Comparison of ENCODE assay signal across 1 cellular context in the genomic region with DNA sequence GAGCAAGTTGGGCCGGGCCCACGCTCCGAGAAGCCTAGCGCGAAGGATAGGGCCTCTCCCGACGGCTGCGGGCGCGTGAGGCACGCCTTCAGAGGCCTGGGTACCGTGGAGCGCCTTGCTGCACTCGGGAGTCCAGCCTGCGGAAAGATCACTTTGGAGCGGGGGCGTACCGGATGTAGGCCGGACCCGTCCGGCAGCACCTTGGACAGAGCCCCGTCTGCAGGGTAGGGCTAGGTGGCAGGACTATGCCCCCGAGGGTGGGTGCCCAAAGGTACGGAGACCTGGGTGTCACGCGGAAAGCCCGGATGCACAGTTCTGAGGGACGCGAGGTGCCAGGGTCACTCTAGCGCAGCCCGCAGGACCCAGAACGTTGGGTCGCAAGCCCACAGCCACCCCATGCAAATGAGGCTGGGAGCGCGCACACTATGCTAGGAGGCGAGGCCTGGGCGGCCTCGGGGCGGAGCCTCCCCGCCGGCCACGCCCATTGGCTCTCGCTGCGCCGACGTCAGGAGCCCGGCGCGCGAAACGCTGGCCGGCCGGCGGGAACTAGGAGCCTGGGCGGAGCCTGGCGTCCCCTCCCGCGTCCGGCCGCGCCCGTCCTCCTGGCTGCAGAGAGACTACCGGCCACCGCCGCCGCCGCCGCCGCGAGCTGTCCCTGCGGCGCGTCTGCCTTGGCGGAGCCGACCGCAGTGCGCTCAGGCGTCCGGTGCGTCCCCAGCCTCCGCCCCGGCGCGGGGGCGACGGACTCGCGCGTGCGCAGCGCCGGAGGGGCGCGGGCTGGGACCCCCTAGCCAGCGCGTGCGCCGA.
TF ChIP-seq lines count a peak whose summit lies in the region.

PAQR4 (plus strand) TSS at position 611 of the 807 bp plus-strand sequence. CDS start 327 bp downstream, outside the sequence.

TF ChIP-seq in SK-N-SH, 30 proteins besides CTCF, POLR2A, EP300 and RAD21 (continued from another document):
- no peak for TF ChIP-seq PBX3 (IDR thresholded peaks at IDR 0.05)
- no peak for TF ChIP-seq GATA2 (CRISPR knock-in tag; IDR thresholded peaks at IDR 0.05)
- TF ChIP-seq EZH2phosphoT487 (IDR thresholded peaks at IDR 0.05; ENCODE audit: borderline replicate concordance, low read depth): no peak
- no peak for TF ChIP-seq POLR2AphosphoS5 (IDR thresholded peaks at IDR 0.05; ENCODE audit: low read depth, low read length)
- TF ChIP-seq, protein P1, sequence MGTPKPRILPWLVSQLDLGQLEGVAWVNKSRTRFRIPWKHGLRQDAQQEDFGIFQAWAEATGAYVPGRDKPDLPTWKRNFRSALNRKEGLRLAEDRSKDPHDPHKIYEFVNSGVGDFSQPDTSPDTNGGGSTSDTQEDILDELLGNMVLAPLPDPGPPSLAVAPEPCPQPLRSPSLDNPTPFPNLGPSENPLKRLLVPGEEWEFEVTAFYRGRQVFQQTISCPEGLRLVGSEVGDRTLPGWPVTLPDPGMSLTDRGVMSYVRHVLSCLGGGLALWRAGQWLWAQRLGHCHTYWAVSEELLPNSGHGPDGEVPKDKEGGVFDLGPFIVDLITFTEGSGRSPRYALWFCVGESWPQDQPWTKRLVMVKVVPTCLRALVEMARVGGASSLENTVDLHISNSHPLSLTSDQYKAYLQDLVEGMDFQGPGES (IDR thresholded peaks at IDR 0.05; ENCODE audit: low read depth, low read length): no peak
- no peak for TF ChIP-seq SMC3 (IDR thresholded peaks at IDR 0.05; ENCODE audit: low read depth, low read length)
- TF ChIP-seq, protein P2, sequence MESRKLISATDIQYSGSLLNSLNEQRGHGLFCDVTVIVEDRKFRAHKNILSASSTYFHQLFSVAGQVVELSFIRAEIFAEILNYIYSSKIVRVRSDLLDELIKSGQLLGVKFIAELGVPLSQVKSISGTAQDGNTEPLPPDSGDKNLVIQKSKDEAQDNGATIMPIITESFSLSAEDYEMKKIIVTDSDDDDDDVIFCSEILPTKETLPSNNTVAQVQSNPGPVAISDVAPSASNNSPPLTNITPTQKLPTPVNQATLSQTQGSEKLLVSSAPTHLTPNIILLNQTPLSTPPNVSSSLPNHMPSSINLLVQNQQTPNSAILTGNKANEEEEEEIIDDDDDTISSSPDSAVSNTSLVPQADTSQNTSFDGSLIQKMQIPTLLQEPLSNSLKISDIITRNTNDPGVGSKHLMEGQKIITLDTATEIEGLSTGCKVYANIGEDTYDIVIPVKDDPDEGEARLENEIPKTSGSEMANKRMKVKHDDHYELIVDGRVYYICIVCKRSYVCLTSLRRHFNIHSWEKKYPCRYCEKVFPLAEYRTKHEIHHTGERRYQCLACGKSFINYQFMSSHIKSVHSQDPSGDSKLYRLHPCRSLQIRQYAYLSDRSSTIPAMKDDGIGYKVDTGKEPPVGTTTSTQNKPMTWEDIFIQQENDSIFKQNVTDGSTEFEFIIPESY (IDR thresholded peaks at IDR 0.05; ENCODE audit: borderline replicate concordance, low read depth): no peak
- no peak for TF ChIP-seq FOSL2 (IDR thresholded peaks at IDR 0.05; ENCODE audit: borderline replicate concordance, low read depth)
- peak; percentile 99 for TF ChIP-seq REST (IDR thresholded peaks at IDR 0.05; ENCODE audit: low read depth, low read length)
- TF ChIP-seq RXRA (IDR thresholded peaks at IDR 0.05; ENCODE audit: borderline replicate concordance, low read depth): no peak
- TF ChIP-seq JUND (IDR thresholded peaks at IDR 0.05): no peak
- no peak for TF ChIP-seq FOXM1 (IDR thresholded peaks at IDR 0.05; ENCODE audit: low read depth)
- peak; percentile 61 for TF ChIP-seq NRF1 (IDR thresholded peaks at IDR 0.05; ENCODE audit: low read depth, low read length)
- TF ChIP-seq RCOR1 (IDR thresholded peaks at IDR 0.05; ENCODE audit: low read length): no peak
- TF ChIP-seq, protein P3, sequence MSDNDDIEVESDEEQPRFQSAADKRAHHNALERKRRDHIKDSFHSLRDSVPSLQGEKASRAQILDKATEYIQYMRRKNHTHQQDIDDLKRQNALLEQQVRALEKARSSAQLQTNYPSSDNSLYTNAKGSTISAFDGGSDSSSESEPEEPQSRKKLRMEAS (IDR thresholded peaks at IDR 0.05; ENCODE audit: low read depth): peak; percentile 41; the same call in 1 of the 2 replicates
- TF ChIP-seq GABPA (IDR thresholded peaks at IDR 0.05; ENCODE audit: low read depth): peak; percentile 30; the same call in 1 of the 2 replicates
- no peak for TF ChIP-seq YY1 (IDR thresholded peaks at IDR 0.05; ENCODE audit: low read depth)
- TF ChIP-seq SIN3A (IDR thresholded peaks at IDR 0.05; ENCODE audit: borderline replicate concordance, low read depth, low read length): peak; percentile 65; the same call in 1 of the 2 replicates
